ENCODE assay signal across 1 cellular context in the genomic region with DNA sequence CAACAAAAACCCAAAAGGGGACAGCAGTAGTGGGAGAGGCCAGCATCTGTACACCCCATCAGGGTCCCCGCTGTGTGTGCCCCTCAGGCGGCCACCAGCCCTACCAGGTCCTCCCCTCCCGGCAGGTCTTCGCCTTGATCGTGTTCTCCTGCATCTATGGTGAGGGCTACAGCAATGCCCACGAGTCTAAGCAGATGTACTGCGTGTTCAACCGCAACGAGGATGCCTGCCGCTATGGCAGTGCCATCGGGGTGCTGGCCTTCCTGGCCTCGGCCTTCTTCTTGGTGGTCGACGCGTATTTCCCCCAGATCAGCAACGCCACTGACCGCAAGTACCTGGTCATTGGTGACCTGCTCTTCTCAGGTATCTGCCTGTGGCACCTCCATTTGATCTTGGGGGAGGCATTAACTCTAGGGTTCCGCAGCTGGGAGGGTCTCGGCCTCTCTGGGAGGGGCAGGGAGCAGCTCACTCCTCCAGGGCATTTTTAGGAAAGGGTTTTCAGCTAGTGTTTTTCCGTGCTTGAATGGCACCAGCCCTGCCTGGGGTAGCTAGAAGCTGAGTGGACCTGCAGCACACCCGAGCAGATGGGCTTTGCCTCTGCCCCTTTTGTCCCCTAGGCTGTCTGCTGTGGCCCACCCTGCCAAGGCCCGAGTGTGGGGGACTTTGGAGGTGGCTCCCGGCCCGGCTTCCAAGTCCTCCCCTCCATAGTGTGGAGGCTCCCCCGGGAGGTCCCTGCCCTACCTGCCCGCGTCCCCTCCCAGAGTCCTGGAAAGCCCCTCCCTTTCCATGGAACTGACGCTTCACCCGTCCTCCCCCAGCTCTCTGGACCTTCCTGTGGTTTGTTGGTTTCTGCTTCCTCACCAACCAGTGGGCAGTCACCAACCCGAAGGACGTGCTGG.
TF ChIP-seq lines count a peak whose summit lies in the region.

No MANE protein-coding gene starts in this region.

TF ChIP-seq in A549, 52 proteins besides CTCF, POLR2A, EP300 and RAD21:
- no peak for TF ChIP-seq RCOR1 (IDR thresholded peaks at IDR 0.05; ENCODE audit: low read depth, low read length)
- 0 out of 2 replicates have a peak, but pooled peaks have one; percentile 39 for TF ChIP-seq TFCP2L1 (CRISPR knock-in tag; IDR thresholded peaks at IDR 0.05)
- TF ChIP-seq MAZ (IDR thresholded peaks at IDR 0.05; ENCODE audit: borderline replicate concordance, low read depth, low read length), result no peak
- TF ChIP-seq, protein P1, sequence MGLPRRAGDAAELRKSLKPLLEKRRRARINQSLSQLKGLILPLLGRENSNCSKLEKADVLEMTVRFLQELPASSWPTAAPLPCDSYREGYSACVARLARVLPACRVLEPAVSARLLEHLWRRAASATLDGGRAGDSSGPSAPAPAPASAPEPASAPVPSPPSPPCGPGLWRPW (IDR thresholded peaks at IDR 0.05), result no peak
- 0 out of 2 replicates have a peak, but pooled peaks have one; percentile 23 for TF ChIP-seq FOSB (CRISPR knock-in tag; IDR thresholded peaks at IDR 0.05)
